In genomic region chr2:84969511-84970265, GRCh38 we compare ENCODE assay signal across 8 cellular contexts. TPM values are rescaled to one million over a fixed set of nuclear protein-coding genes. Genes with fewer than 3 reads are reported as not detected.
A peak's percentile ranks its signal among the peaks of the same experiment; 100 is the strongest.
DNase-seq lines count a peak whose midpoint lies in the region; FAIRE-seq and TF ChIP-seq lines count a peak whose summit lies in the region.

No MANE protein-coding gene starts in this region.

- TF ChIP-seq CTCF in A673 (conservative IDR thresholded peaks at IDR 0.05; ENCODE audit: low read depth, low read length) (no peak), dorsolateral prefrontal cortex (IDR thresholded peaks at IDR 0.05 in 54 of 56, conservative IDR thresholded peaks at IDR 0.05 in 2 of 56; ENCODE audit: low read depth in 1 of 56, partially characterized antibody in 56 of 56) (no peak)

- H3K9me3 ChIP-seq in A673 (ENCODE audit: low read depth, low read length, poor library complexity, severe bottlenecking) (no peaks in the 10 kb centered on the region), muscle layer of colon (ENCODE audit: low read length) (no peaks in the 10 kb centered on the region)

- H3K36me3 ChIP-seq in A673 (ENCODE audit: insufficient read depth, low read length, poor library complexity, severe bottlenecking) = peaks cover 13% of the 10 kb centered on the region
- no peaks in the 10 kb centered on the region for H3K36me3 ChIP-seq in muscle layer of colon (ENCODE audit: insufficient read depth, low read length)

- H3K27ac ChIP-seq in A673 (ENCODE audit: low read depth, low read length, poor library complexity, severe bottlenecking) = peak overlapping the region; percentile 99
- peak overlapping the region in 58 of 59 donors; percentile 20 to 97 (median 91) for H3K27ac ChIP-seq in dorsolateral prefrontal cortex
- H3K27ac ChIP-seq in muscle layer of colon (ENCODE audit: low read depth, low read length) = peak overlapping the region; percentile 94

- intact Hi-C loops in A673 (cut with micrococcal nuclease; ENCODE audit: unreplicated experiment) (loop anchor here (1.0 kb wide), 1 partner anchor 44 kb away; no protein-coding TSS in a partner anchor), dorsolateral prefrontal cortex (cut with DNase I) (loop anchor here (2.0 to 5.0 kb wide), 3 partner anchors 42 to 511 kb away; partner anchors contain the start of gene SUCLG1 (in 1 of the 2))

- peak; percentile 43 for DNase-seq in A673 (ENCODE audit: low spot score)
- DNase-seq in GM19239 (ENCODE audit: insufficient read length, low spot score) = no peak
- peak in 4 of 5 donors; percentile 13 to 53 (median 20) for DNase-seq in T-helper 1 cell
- peak in 1 of 10 donors; percentile 11 for DNase-seq in dorsolateral prefrontal cortex
- no peak for DNase-seq in GM19240 (ENCODE audit: insufficient read length, low spot score)
- DNase-seq in H4 (ENCODE audit: low spot score) = no peak
- no peak for DNase-seq in hippocampal formation (lab: John Stamatoyannopoulos, UW)

- TSS peak; percentile 72 for BruUV-seq in A673 (replicated peaks; lab: Mats Ljungman, UMichigan)

- H3K9ac ChIP-seq in muscle layer of colon (ENCODE audit: low read length) = peak overlapping the region; percentile 62

- CTCF ChIA-PET in A673 (lab: Charles Lee) = interaction anchor here (1.0 kb wide), 1 partner anchor 44 kb away, joined by 3 read pairs; no protein-coding TSS in a partner anchor

- FAIRE-seq in GM19239 (lab: Jason Lieb, UNC) = peak; percentile 88

- H3K27me3 ChIP-seq in A673 (replicated peaks; ENCODE audit: insufficient read depth, low read depth, low read length, poor library complexity) = no peaks in the 10 kb centered on the region
- H3K27me3 ChIP-seq in dorsolateral prefrontal cortex = no peaks in the 10 kb centered on the region
- no peaks in the 10 kb centered on the region for H3K27me3 ChIP-seq in muscle layer of colon (ENCODE audit: control insufficient read depth in 1 of 2, insufficient read depth in 2 of 2, low read length in 2 of 2)

- POLR2A ChIA-PET in A673 (lab: Charles Lee; ENCODE audit: low non-redundant PET) = interaction anchor here (0.5 kb wide), 1 partner anchor 87 kb away, joined by 7 read pairs; no protein-coding TSS in a partner anchor

- H3K4me1 ChIP-seq in A673 (ENCODE audit: insufficient read depth, low read length, poor library complexity, severe bottlenecking) (no peaks in the 10 kb centered on the region), muscle layer of colon (ENCODE audit: insufficient read depth, low read length) (peaks cover 30% of the 10 kb centered on the region)

- H3K4me3 ChIP-seq in A673 (ENCODE audit: low read depth, low read length, poor library complexity, severe bottlenecking) (peak overlapping the region; percentile 97), dorsolateral prefrontal cortex (peak overlapping the region; percentile 60 to 94 (median 86)), muscle layer of colon (ENCODE audit: low read depth in 1 of 2, low read length in 2 of 2) (peak overlapping the region; percentile 64 to 89)

RNA-seq across cellular contexts. Expression of gene KCMF1, which starts 1.3 kb away (rescaled TPM):
- total RNA-seq in A673 (2021) (108 and 110 TPM in 2 replicates), dorsolateral prefrontal cortex (10 to 100 TPM; 43.1 to 97.7 (median 72.5) TPM)
- total RNA-seq in H4 (2014; rRNA removed; shearing (Covaris generic)) = 61.6 and 90.1 TPM in 2 replicates

Comparison
In these comparisons a context has a peak if more than half of its experiments do, and no peak if none do; other contexts are left out.
1. DNase-seq: peak in A673 (single experiment) and T-helper 1 cell (4 of 5); none in GM19239 (single experiment), GM19240 (single experiment), H4 (single experiment) and hippocampal formation (0 of 2).
2. Peak in every context shown above with its lines, with median percentiles within 50 percentile points of each other: H3K27ac ChIP-seq and H3K4me3 ChIP-seq.